Comparison of ENCODE assay signal across 28 cellular contexts in the genomic region with DNA sequence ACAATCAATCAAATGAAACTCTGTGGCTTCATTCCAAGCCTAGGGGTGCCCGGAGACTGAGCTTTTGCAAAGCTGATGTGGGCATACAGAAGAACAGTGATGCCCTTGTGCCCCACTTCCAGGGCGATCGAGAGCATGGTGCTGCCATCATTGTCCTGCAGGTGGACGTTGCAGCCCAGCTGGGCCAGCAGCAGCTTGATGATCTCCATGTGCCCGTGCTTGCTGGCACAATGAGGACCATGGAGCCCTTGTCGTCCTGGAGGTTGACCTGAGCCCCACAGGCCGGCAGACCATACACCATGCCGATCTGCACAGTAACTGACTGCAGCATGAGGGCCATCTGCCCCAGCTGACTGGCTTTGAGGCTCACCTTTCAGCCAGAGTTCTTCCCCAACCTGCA. TPM values are rescaled to one million over a fixed set of nuclear protein-coding genes. Genes with fewer than 3 reads are reported as not detected.
"Had no signal": no experiment of that assay in that cellular context is flagged by ENCODE, and none has a peak within 500 bp of the region (broad histone marks: within the 10 kb centered on the region; RNA-seq: fewer than 3 reads in every experiment).

No MANE protein-coding gene starts in this region.

- H3K4me3 Mint-ChIP-seq: naive thymus-derived CD8-positive, alpha-beta T cell; nephron; neural crest cell; stimulated activated effector memory CD8-positive, alpha-beta T cell treated with anti-CD3 and anti-CD28 coated beads, Interleukin-12 subunit alpha, Interleukin-12 subunit beta, amount 100 ng/mL, for 72 hours; stimulated activated naive CD8-positive, alpha-beta T cell treated with anti-CD3 and anti-CD28 coated beads, Interleukin-15, amount 100 ng/mL, for 72 hours had no signal

- H3K27ac Mint-ChIP-seq: naive thymus-derived CD8-positive, alpha-beta T cell; nephron; stimulated activated effector memory CD8-positive, alpha-beta T cell treated with anti-CD3 and anti-CD28 coated beads, Interleukin-12 subunit alpha, Interleukin-12 subunit beta, amount 100 ng/mL, for 72 hours; stimulated activated naive CD8-positive, alpha-beta T cell treated with anti-CD3 and anti-CD28 coated beads, Interleukin-15, amount 100 ng/mL, for 72 hours had no signal

- DNase-seq: hippocampal formation; kidney; left colon; left lung; lower lobe of right lung; mammary epithelial cell; mesenchymal stem cell; naive thymus-derived CD8-positive, alpha-beta T cell; nucleus accumbens; pancreas; posterior cingulate gyrus; retina; right cardiac atrium; sigmoid colon; small intestine; spleen; stimulated activated CD4-positive, alpha-beta T cell treated with anti-CD3 and anti-CD28 coated beads, Interleukin-4, amount 100 ng/mL, for 24 hours; stimulated activated naive CD4-positive, alpha-beta T cell treated with Interleukin-2 at 50 U/mL for 16 hours; stimulated activated naive CD8-positive, alpha-beta T cell treated with anti-CD3 and anti-CD28 coated beads, Interleukin-15, amount 100 ng/mL, for 72 hours had no signal

- H3K4me1 Mint-ChIP-seq: naive thymus-derived CD8-positive, alpha-beta T cell; nephron; neural crest cell; stimulated activated effector memory CD8-positive, alpha-beta T cell treated with anti-CD3 and anti-CD28 coated beads, Interleukin-12 subunit alpha, Interleukin-12 subunit beta, amount 100 ng/mL, for 72 hours; stimulated activated naive CD8-positive, alpha-beta T cell treated with anti-CD3 and anti-CD28 coated beads, Interleukin-15, amount 100 ng/mL, for 72 hours had no signal

- FAIRE-seq: kidney, pancreas, small intestine had no signal

- H3K36me3 ChIP-seq: left lung, lower lobe of right lung, pancreas, prostate gland, sigmoid colon, spleen, tibial nerve, upper lobe of left lung, vagina had no signal

- H3K4me3 ChIP-seq: left lung, lower lobe of right lung, pancreas, prostate gland, sigmoid colon, spleen, tibial nerve, upper lobe of left lung, vagina had no signal

- H3K27ac ChIP-seq: left lung, lower lobe of right lung, pancreas, prostate gland, sigmoid colon, spleen, tibial nerve, upper lobe of left lung, vagina had no signal

- H3K36me3 Mint-ChIP-seq: naive thymus-derived CD8-positive, alpha-beta T cell; stimulated activated effector memory CD8-positive, alpha-beta T cell treated with anti-CD3 and anti-CD28 coated beads, Interleukin-12 subunit alpha, Interleukin-12 subunit beta, amount 100 ng/mL, for 72 hours had no signal

- H3K9me3 ChIP-seq: left lung, lower lobe of right lung, pancreas, prostate gland, sigmoid colon, spleen, tibial nerve, upper lobe of left lung, vagina had no signal

- H3K9me3 Mint-ChIP-seq: naive thymus-derived CD8-positive, alpha-beta T cell; nephron; neural crest cell; stimulated activated effector memory CD8-positive, alpha-beta T cell treated with anti-CD3 and anti-CD28 coated beads, Interleukin-12 subunit alpha, Interleukin-12 subunit beta, amount 100 ng/mL, for 72 hours; stimulated activated naive CD8-positive, alpha-beta T cell treated with anti-CD3 and anti-CD28 coated beads, Interleukin-15, amount 100 ng/mL, for 72 hours had no signal

- ATAC-seq: left colon; left lung; lower lobe of right lung; naive thymus-derived CD8-positive, alpha-beta T cell; pancreas; right cardiac atrium; stimulated activated effector memory CD8-positive, alpha-beta T cell treated with anti-CD3 and anti-CD28 coated beads, Interleukin-12 subunit alpha, Interleukin-12 subunit beta, amount 100 ng/mL, for 72 hours; stimulated activated naive CD8-positive, alpha-beta T cell treated with anti-CD3 and anti-CD28 coated beads, Interleukin-15, amount 100 ng/mL, for 72 hours had no signal

- H3K27me3 ChIP-seq: left lung, pancreas, sigmoid colon, tibial nerve, upper lobe of left lung, vagina had no signal

- H3K4me1 ChIP-seq: left lung, lower lobe of right lung, pancreas, prostate gland, sigmoid colon, spleen, tibial nerve, upper lobe of left lung, vagina had no signal

RNA-seq across cellular contexts. Expression of gene CHGB, which starts 16.8 kb away (rescaled TPM):
- total RNA-seq: left lung; naive thymus-derived CD8-positive, alpha-beta T cell; osteoblast had no signal
- polyA plus RNA-seq: liver; naive thymus-derived CD8-positive, alpha-beta T cell had no signal
